In genomic region chr4:100034265-100034664, GRCh38 we compare ENCODE assay signal across 6 cellular contexts.
"Had no signal": no experiment of that assay in that cellular context is flagged by ENCODE, and none has a peak within 500 bp of the region (broad histone marks: within the 10 kb centered on the region; RNA-seq: fewer than 3 reads in every experiment).

No MANE protein-coding gene starts in this region.

- H3K27ac ChIP-seq: HL-60 had no signal

- H2AFZ ChIP-seq: GM23338 had no signal

- H3K4me2 ChIP-seq: GM23338 had no signal

- DNase-seq: H9, HCEC 1CT, KG1 had no signal

- H3K4me3 ChIP-seq: GM23338, K562 had no signal
